In genomic region chr7:152959610-152960009, GRCh38 we compare ENCODE assay signal across 15 cellular contexts.
DNase-seq lines count a peak whose midpoint lies in the region.
"Had no signal": no experiment of that assay in that cellular context is flagged by ENCODE, and none has a peak within 500 bp of the region (broad histone marks: within the 10 kb centered on the region; RNA-seq: fewer than 3 reads in every experiment).

No MANE protein-coding gene starts in this region.

- no peaks in the 10 kb centered on the region for H3K36me3 ChIP-seq in Karpas-422 (ENCODE audit: insufficient read depth, low read length)
- H3K36me3 ChIP-seq: BE2C had no signal

- H3K4me2 ChIP-seq in Karpas-422 (ENCODE audit: low read depth, low read length, poor library complexity, severe bottlenecking): no peak overlapping the region

- no peaks in the 10 kb centered on the region for H3K27me3 ChIP-seq in Karpas-422 (ENCODE audit: low read length)
- H3K27me3 ChIP-seq: BE2C had no signal

- H3K79me2 ChIP-seq in Karpas-422 (ENCODE audit: low read length): no peaks in the 10 kb centered on the region

- H2AFZ ChIP-seq in Karpas-422 (ENCODE audit: low read length): no peak overlapping the region

- peak; percentile 33 for DNase-seq in DMS 273 (lab: John Stamatoyannopoulos, UW; ENCODE audit: unreplicated experiment)
- no peak for DNase-seq in DMS 273 treated with DMSO at 0.1 percent for 48 hours (lab: John Stamatoyannopoulos, UW)
- DNase-seq in Karpas-422: peak; percentile 44
- peak; percentile 17 for DNase-seq in SK-MEL-5 (ENCODE audit: low read depth, low spot score)
- peak; percentile 64 for DNase-seq in iPS-NIHi7 (ENCODE audit: extremely low spot score)
- DNase-seq in NCI-H1048 (lab: John Stamatoyannopoulos, UW): no peak
- no peak for DNase-seq in germinal center (ENCODE audit: low spot score)
- no peak for DNase-seq in activated effector memory CD4-positive, alpha-beta T cell treated with Interleukin-2 at 50 U/mL for 16 hours
- DNase-seq: 8988T; BE2C; CD8-positive, alpha-beta T cell; KBM-7; NCI-H146; NCI-H2081 treated with DMSO at 0.1 percent for 48 hours; NCI-H345 had no signal

- no peak overlapping the region for H3K4me3 ChIP-seq in Karpas-422 (ENCODE audit: low read length)

- no peak overlapping the region for H3K9ac ChIP-seq in Karpas-422 (ENCODE audit: low read length)

- H3K4me1 ChIP-seq in Karpas-422 (ENCODE audit: low read length): no peaks in the 10 kb centered on the region
- H3K4me1 ChIP-seq: BE2C had no signal

- no peaks in the 10 kb centered on the region for H3K9me2 ChIP-seq in Karpas-422 (replicated peaks; ENCODE audit: insufficient read depth, low read length)

- H4K20me1 ChIP-seq in Karpas-422 (ENCODE audit: insufficient read depth, low read depth, low read length): no peaks in the 10 kb centered on the region

- H3K9me3 ChIP-seq in Karpas-422 (ENCODE audit: low read length): no peaks in the 10 kb centered on the region
- H3K9me3 ChIP-seq: BE2C had no signal

- in situ Hi-C loops in SK-MEL-5 (cut with HindIII; ENCODE audit: low pct_unique_long_range_greater_than_20kb, low sequenced_read_pairs): no loop called here

- H3K27ac ChIP-seq in Karpas-422 (ENCODE audit: low read length): no peak overlapping the region

Comparison
In these comparisons a context has a peak if more than half of its experiments do, and no peak if none do; other contexts are left out.
1. DNase-seq: peak in DMS 273 (single experiment), Karpas-422 (single experiment), SK-MEL-5 (single experiment) and iPS-NIHi7 (single experiment); none in DMS 273 treated with DMSO at 0.1 percent for 48 hours (single experiment), NCI-H1048 (single experiment), germinal center (single experiment) and activated effector memory CD4-positive, alpha-beta T cell treated with Interleukin-2 at 50 U/mL for 16 hours (single experiment).